Comparison of ENCODE assay signal across 22 cellular contexts in the genomic region with DNA sequence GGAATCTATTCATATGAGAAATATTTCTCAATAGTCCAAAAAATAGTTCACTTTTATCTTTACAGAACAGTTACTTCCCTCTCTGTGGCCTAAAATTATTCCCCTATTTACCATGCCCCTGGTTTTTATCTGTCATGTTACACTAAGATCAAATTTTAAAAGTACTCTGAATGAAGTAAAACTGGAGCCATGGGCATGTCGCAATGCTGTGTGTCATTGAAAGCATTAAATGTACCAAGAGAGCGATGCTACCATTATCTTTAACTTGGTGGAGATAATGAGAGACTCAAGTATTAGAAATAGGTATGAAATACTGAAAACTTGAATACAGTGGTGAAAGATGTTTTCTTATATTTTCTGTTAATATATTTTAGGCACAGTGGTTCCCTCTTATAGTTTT.
"Had no signal": no experiment of that assay in that cellular context is flagged by ENCODE, and none has a peak within 500 bp of the region (broad histone marks: within the 10 kb centered on the region; RNA-seq: fewer than 3 reads in every experiment).

No MANE protein-coding gene starts in this region.

- H3K4me3 ChIP-seq: cardiac muscle cell, gastroesophageal sphincter, heart right ventricle, left ventricle myocardium inferior, mucosa of descending colon, right atrium auricular region, tibial nerve had no signal

- H3K9me3 Mint-ChIP-seq: activated CD4-positive, alpha-beta T cell treated with anti-CD3 and anti-CD28 coated beads, Interleukin-2, amount 10 ng/mL, durations not matched to agents 7 days and 5 days; activated naive CD4-positive, alpha-beta T cell treated with anti-CD3 and anti-CD28 coated beads, Interleukin-2, amount 10 ng/mL, durations not matched to agents 7 days and 5 days; activated naive CD8-positive, alpha-beta T cell treated with anti-CD3 and anti-CD28 coated beads, Interleukin-2, amount 50 U/mL, for 24 hours; effector memory CD8-positive, alpha-beta T cell; memory B cell; naive B cell; neural crest cell had no signal

- H3K4me1 Mint-ChIP-seq: activated CD4-positive, alpha-beta T cell treated with anti-CD3 and anti-CD28 coated beads, Interleukin-2, amount 10 ng/mL, durations not matched to agents 7 days and 5 days; activated naive CD4-positive, alpha-beta T cell treated with anti-CD3 and anti-CD28 coated beads, Interleukin-2, amount 10 ng/mL, durations not matched to agents 7 days and 5 days; activated naive CD8-positive, alpha-beta T cell treated with anti-CD3 and anti-CD28 coated beads, Interleukin-2, amount 50 U/mL, for 24 hours; memory B cell; naive B cell; neural crest cell had no signal

- H3K27me3 Mint-ChIP-seq: activated CD4-positive, alpha-beta T cell treated with anti-CD3 and anti-CD28 coated beads, Interleukin-2, amount 10 ng/mL, durations not matched to agents 7 days and 5 days; activated naive CD4-positive, alpha-beta T cell treated with anti-CD3 and anti-CD28 coated beads, Interleukin-2, amount 10 ng/mL, durations not matched to agents 7 days and 5 days; activated naive CD8-positive, alpha-beta T cell treated with anti-CD3 and anti-CD28 coated beads, Interleukin-2, amount 50 U/mL, for 24 hours; effector memory CD8-positive, alpha-beta T cell; memory B cell; naive B cell; progenitor cell of endocrine pancreas had no signal

- H3K27ac ChIP-seq: cardiac muscle cell, heart right ventricle, left ventricle myocardium inferior, right atrium auricular region, tibial nerve had no signal

- H3K9me3 ChIP-seq: gastroesophageal sphincter, heart right ventricle, left ventricle myocardium inferior, mucosa of descending colon, right atrium auricular region, tibial nerve had no signal

- H3K27ac Mint-ChIP-seq: activated CD4-positive, alpha-beta T cell treated with anti-CD3 and anti-CD28 coated beads, Interleukin-2, amount 10 ng/mL, durations not matched to agents 7 days and 5 days; activated naive CD4-positive, alpha-beta T cell treated with anti-CD3 and anti-CD28 coated beads, Interleukin-2, amount 10 ng/mL, durations not matched to agents 7 days and 5 days; activated naive CD8-positive, alpha-beta T cell treated with anti-CD3 and anti-CD28 coated beads, Interleukin-2, amount 50 U/mL, for 24 hours; effector memory CD8-positive, alpha-beta T cell; memory B cell; naive B cell; progenitor cell of endocrine pancreas had no signal

- H3K36me3 ChIP-seq: cardiac muscle cell, gastroesophageal sphincter, heart right ventricle, left ventricle myocardium inferior, right atrium auricular region, tibial nerve had no signal

- DNase-seq: activated CD4-positive, alpha-beta T cell treated with anti-CD3 and anti-CD28 coated beads, Interleukin-2, amount 10 ng/mL, durations not matched to agents 7 days and 5 days; activated CD8-positive, alpha-beta memory T cell treated with anti-CD3 and anti-CD28 coated beads, Interleukin-2, amount 50 U/mL, for 48 hours; activated effector memory CD4-positive, alpha-beta T cell treated with Interleukin-2 at 50 U/mL for 16 hours; activated naive CD4-positive, alpha-beta T cell treated with anti-CD3 and anti-CD28 coated beads, Interleukin-2, amount 10 ng/mL, durations not matched to agents 7 days and 5 days; activated naive CD8-positive, alpha-beta T cell treated with anti-CD3 and anti-CD28 coated beads, Interleukin-2, amount 50 U/mL, for 24 hours; activated T-cell treated with anti-CD3 and anti-CD28 coated beads, Interleukin-2, amount 50 U/mL, for 48 hours; effector memory CD8-positive, alpha-beta T cell; heart right ventricle; kidney glomerular epithelial cell; left ventricle myocardium inferior; mucosa of descending colon; naive B cell; stimulated activated CD4-positive, alpha-beta T cell treated with anti-CD3 and anti-CD28 coated beads, Interleukin-2, amount 100 ng/mL, for 24 hours; stimulated activated naive CD4-positive, alpha-beta T cell treated with Interleukin-2 at 50 U/mL for 16 hours; T-helper 2 cell had no signal

- H3K27me3 ChIP-seq: cardiac muscle cell, gastroesophageal sphincter, heart right ventricle, right atrium auricular region, tibial nerve had no signal

- H3K4me3 Mint-ChIP-seq: activated CD4-positive, alpha-beta T cell treated with anti-CD3 and anti-CD28 coated beads, Interleukin-2, amount 10 ng/mL, durations not matched to agents 7 days and 5 days; activated naive CD4-positive, alpha-beta T cell treated with anti-CD3 and anti-CD28 coated beads, Interleukin-2, amount 10 ng/mL, durations not matched to agents 7 days and 5 days; activated naive CD8-positive, alpha-beta T cell treated with anti-CD3 and anti-CD28 coated beads, Interleukin-2, amount 50 U/mL, for 24 hours; effector memory CD8-positive, alpha-beta T cell; memory B cell; naive B cell; neural crest cell had no signal

- H3K4me1 ChIP-seq: heart right ventricle, left ventricle myocardium inferior, right atrium auricular region had no signal

- H3K36me3 Mint-ChIP-seq: activated naive CD4-positive, alpha-beta T cell treated with anti-CD3 and anti-CD28 coated beads, Interleukin-2, amount 10 ng/mL, durations not matched to agents 7 days and 5 days; memory B cell; naive B cell had no signal
